Comparison of ENCODE assay signal across 1 cellular context in genomic region chr2:108825736-108826135, GRCh38.
TF ChIP-seq lines count a peak whose summit lies in the region.

No MANE protein-coding gene starts in this region.

TF ChIP-seq in K562, 482 proteins besides CTCF, POLR2A, EP300 and RAD21:
- TF ChIP-seq FOSL1 (tag; conservative IDR thresholded peaks at IDR 0.05): no peak
- no peak for TF ChIP-seq E2F3 (CRISPR knock-in tag; IDR thresholded peaks at IDR 0.05)
- no peak for TF ChIP-seq ZNF140 (CRISPR knock-in tag; IDR thresholded peaks at IDR 0.05)
- TF ChIP-seq WHSC1 (IDR thresholded peaks at IDR 0.05; ENCODE audit: low read length): no peak
- no peak for TF ChIP-seq MTA3 (IDR thresholded peaks at IDR 0.05; ENCODE audit: borderline replicate concordance)
- no peak for TF ChIP-seq NFIC (IDR thresholded peaks at IDR 0.05)
- no peak for TF ChIP-seq NCOA1 (IDR thresholded peaks at IDR 0.05; ENCODE audit: low read depth)
- TF ChIP-seq ELF4 (CRISPR knock-in tag; IDR thresholded peaks at IDR 0.05): no peak
- no peak for TF ChIP-seq RBM22 (IDR thresholded peaks at IDR 0.05; ENCODE audit: low read depth, low read length, poor library complexity, severe bottlenecking)
- no peak for TF ChIP-seq CHD1 (IDR thresholded peaks at IDR 0.05; ENCODE audit: low read length)
- no peak for TF ChIP-seq KHSRP (IDR thresholded peaks at IDR 0.05)
- no peak for TF ChIP-seq ZNF512 (tag; IDR thresholded peaks at IDR 0.05)
